In the genomic region with DNA sequence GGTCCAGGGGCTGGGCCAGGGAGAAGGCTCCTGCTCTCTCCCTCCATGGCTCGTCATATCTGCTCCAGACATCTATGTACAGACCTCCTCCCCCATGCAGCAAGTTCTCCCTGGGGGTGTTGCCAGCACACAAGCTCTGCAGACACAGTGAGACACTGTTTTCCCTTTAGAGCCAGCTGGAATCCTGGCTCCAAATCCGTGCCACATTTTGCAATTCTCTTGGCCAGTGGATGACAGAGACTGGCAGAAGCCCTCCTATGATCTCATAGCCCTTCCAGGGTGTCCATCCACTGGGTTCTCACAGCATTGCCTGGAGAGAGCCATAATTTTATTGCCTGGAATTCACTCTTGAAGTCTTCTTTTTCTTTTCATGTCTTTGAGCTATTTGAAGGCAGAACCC, we compare ENCODE assay signal across 11 cellular contexts.
DNase-seq lines count a peak whose midpoint lies in the region; ATAC-seq and TF ChIP-seq lines count a peak whose summit lies in the region.
"Had no signal": no experiment of that assay in that cellular context is flagged by ENCODE, and none has a peak within 500 bp of the region (broad histone marks: within the 10 kb centered on the region; RNA-seq: fewer than 3 reads in every experiment).

No MANE protein-coding gene starts in this region.

- ATAC-seq in psoas muscle (peak; percentile 89 to 98 (median 93)), HG03196 (IDR thresholded peaks at IDR 0.05; ENCODE audit: unreplicated experiment) (no peak)

- H3K27me3 ChIP-seq in SJCRH30 = peaks cover 6% of the 10 kb centered on the region; the same call in 1 of the 2 replicates
- H3K27me3 ChIP-seq in psoas muscle (ENCODE audit: insufficient read depth in 3 of 3, low read length in 2 of 3) = peaks cover 0 to 8% (median 2%) of the 10 kb centered on the region in 3 donors
- H3K27me3 ChIP-seq in transverse colon = peaks cover 15% of the 10 kb centered on the region

- TF ChIP-seq EP300 in transverse colon (IDR thresholded peaks at IDR 0.05; ENCODE audit: low read depth) = no peak

- H3K27ac ChIP-seq in SJCRH30 (no peak overlapping the region), psoas muscle (no peak overlapping the region), transverse colon (no peak overlapping the region)

- H3K4me1 ChIP-seq in SJCRH30 = peaks cover 15% of the 10 kb centered on the region
- H3K4me1 ChIP-seq in psoas muscle = peaks cover 5% of the 10 kb centered on the region
- H3K4me1 ChIP-seq in transverse colon = no peaks in the 10 kb centered on the region

- TF ChIP-seq CTCF in psoas muscle (IDR thresholded peaks at IDR 0.05) (no peak), transverse colon (IDR thresholded peaks at IDR 0.05) (no peak)

- in situ Hi-C loops in transverse colon (cut with MboI; ENCODE audit: low pct_ligation_motif_present in 1 of 4, low pct_unique_long_range_greater_than_20kb in 1 of 4, low sequenced_read_pairs in 3 of 4) = no loop called here

- H3K9me3 ChIP-seq in SJCRH30 (replicated peaks) (no peaks in the 10 kb centered on the region; the same call in 1 of the 2 replicates), psoas muscle (no peaks in the 10 kb centered on the region), transverse colon (no peaks in the 10 kb centered on the region)

- DNase-seq in EL (peak; percentile 67), SJCRH30 (peak; percentile 65 to 75), glomerular visceral epithelial cell (ENCODE audit: extremely low spot score) (peak; percentile 60), psoas muscle (peak; percentile 67 to 80), NK-92 (lab: John Stamatoyannopoulos, UW; ENCODE audit: unreplicated experiment) (no peak), transverse colon (no peak), RKO (ENCODE audit: low spot score) (no peak)
- DNase-seq: activated CD4-positive, CD25-positive, alpha-beta regulatory T cell treated with anti-CD3 and anti-CD28 coated beads, Interleukin-2, amount 50 U/mL, for 72 hours; dermis blood vessel endothelial cell; naive B cell had no signal

- intact Hi-C loops in psoas muscle (cut with DNase I) = loop anchor here in 1 of 2 donors (5.0 kb wide), 1 partner anchor 208 kb away; no protein-coding TSS in a partner anchor
- intact Hi-C loops in transverse colon (cut with DNase I; ENCODE audit: low total_unique reads) = no loop called here

- TF ChIP-seq POLR2A in transverse colon (IDR thresholded peaks at IDR 0.05) = no peak

- H3K36me3 ChIP-seq in SJCRH30 (no peaks in the 10 kb centered on the region), psoas muscle (ENCODE audit: insufficient read depth in 1 of 2, low read depth in 1 of 2) (no peaks in the 10 kb centered on the region), transverse colon (no peaks in the 10 kb centered on the region)

- H3K4me3 ChIP-seq in SJCRH30 (no peak overlapping the region), psoas muscle (no peak overlapping the region), transverse colon (no peak overlapping the region)

- WGBS in psoas muscle, 3 donors = 9 to 31% (median 17%) methylated on average over 2 of the region's 2 CpGs
- 46% methylated on average over 2 of the region's 2 CpGs; no CpG with 5 or more reads in 1 of the 2 donors for WGBS in transverse colon (ENCODE audit: low coverage in 1 of 2), 2 donors

Comparison
In these comparisons a context has a peak if more than half of its experiments do, and no peak if none do; other contexts are left out.
1. DNase-seq: peak in EL (single experiment), SJCRH30 (2 of 2), glomerular visceral epithelial cell (single experiment) and psoas muscle (2 of 2); none in NK-92 (single experiment), transverse colon (single experiment) and RKO (single experiment).